ENCODE assay signal across 23 cellular contexts in the genomic region with DNA sequence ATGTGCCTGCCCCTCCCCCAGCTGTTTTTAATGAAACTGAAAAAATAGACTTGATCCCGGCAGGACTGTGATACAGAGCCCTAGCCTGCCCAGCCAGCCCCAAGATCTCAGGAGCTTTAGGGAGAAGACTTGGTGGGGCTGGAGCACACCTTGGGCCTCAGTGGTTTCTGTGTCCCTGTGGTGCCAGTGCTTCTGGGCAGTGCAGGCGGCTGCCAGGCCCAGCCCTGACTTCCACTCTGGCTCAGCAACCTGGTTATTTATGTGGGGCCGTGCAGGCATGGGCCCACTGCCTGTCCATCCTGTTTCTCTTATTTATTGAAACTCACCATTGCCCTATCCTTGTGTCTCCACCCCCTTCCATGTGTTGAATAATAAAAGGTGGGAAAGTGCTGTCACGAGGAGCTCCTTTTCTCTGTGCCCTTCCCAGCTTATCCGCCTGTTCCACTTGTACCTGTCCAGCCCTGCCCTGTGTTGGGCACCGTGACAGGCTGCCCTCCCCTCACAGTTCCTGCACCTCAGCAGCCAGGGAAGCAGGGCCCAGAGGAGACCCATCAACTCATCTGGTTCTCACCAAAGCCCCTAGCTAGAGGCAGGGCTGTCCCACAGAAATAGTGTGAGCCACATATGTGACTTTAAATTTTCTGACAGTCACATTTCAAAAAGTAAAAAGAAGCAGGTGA. TPM values are rescaled to one million over a fixed set of nuclear protein-coding genes. Genes with fewer than 3 reads are reported as not detected.
A peak's percentile ranks its signal among the peaks of the same experiment; 100 is the strongest.
DNase-seq lines count a peak whose midpoint lies in the region; ATAC-seq, FAIRE-seq and TF ChIP-seq lines count a peak whose summit lies in the region.
"Had no signal": no experiment of that assay in that cellular context is flagged by ENCODE, and none has a peak within 500 bp of the region (broad histone marks: within the 10 kb centered on the region; RNA-seq: fewer than 3 reads in every experiment).

No MANE protein-coding gene starts in this region.

- CTCF ChIA-PET in HepG2 (lab: Yijun Ruan, JAX; ENCODE audit: low intra/inter-chr PET ratio, low total read pairs) = no interaction called here

- in situ Hi-C loops in HepG2 (cut with HindIII; ENCODE audit: extremely low pct_ligation_motif_present, low pct_unique_long_range_greater_than_20kb) = no loop called here

- H3K36me3 ChIP-seq in heart right ventricle = peaks cover 0 to 77% (median 0%) of the 10 kb centered on the region in 9 donors
- H3K36me3 ChIP-seq in HepG2 (replicated peaks in 1 of 2; ENCODE audit: control insufficient read depth in 1 of 2, insufficient read depth in 2 of 2, low read length in 2 of 2) = peaks cover 9 to 12% of the 10 kb centered on the region in 2 experiments
- H3K36me3 ChIP-seq: gastroesophageal sphincter, pancreas, sigmoid colon had no signal

- H3K27me3 ChIP-seq in heart right ventricle (no peaks in the 10 kb centered on the region), HepG2 (ENCODE audit: control insufficient read depth in 1 of 2, insufficient read depth in 2 of 2, low read length in 2 of 2) (no peaks in the 10 kb centered on the region)
- H3K27me3 ChIP-seq: gastroesophageal sphincter, pancreas, sigmoid colon had no signal

- H3K9me3 ChIP-seq in heart right ventricle (no peaks in the 10 kb centered on the region), T-helper 17 cell (ENCODE audit: control insufficient read depth, low read length, poor library complexity, severe bottlenecking) (no peaks in the 10 kb centered on the region), HepG2 (ENCODE audit: low read length) (no peaks in the 10 kb centered on the region)
- H3K9me3 ChIP-seq: gastroesophageal sphincter, HAP-1, pancreas, sigmoid colon, SK-N-SH had no signal

- H3K36me3 Mint-ChIP-seq in T-helper 17 cell (ENCODE audit: low read depth) = no peaks in the 10 kb centered on the region
- H3K36me3 Mint-ChIP-seq in stimulated activated naive B cell treated with anti-CD40 and anti-IgM and Interleukin-4, amounts not matched to agents 10 μg/mL and 1 μg/mL and 100 μg/mL, for 72 hours = peaks cover 53 to 68% of the 10 kb centered on the region in 2 donors

- H3K4me1 ChIP-seq in heart right ventricle (peaks cover 4 to 51% (median 16%) of the 10 kb centered on the region in 9 donors), HepG2 (ENCODE audit: insufficient read depth, low read length) (no peaks in the 10 kb centered on the region)
- H3K4me1 ChIP-seq: HAP-1, pancreas, sigmoid colon had no signal

- FAIRE-seq in HepG2 (lab: Jason Lieb, UNC) = no peak
- FAIRE-seq: keratinocyte, pancreas had no signal

- WGBS in heart right ventricle, 2 donors = 84 to 91% methylated on average over 6 of the region's 6 CpGs
- 87% methylated on average over 5 of the region's 6 CpGs for WGBS in HepG2 (ENCODE audit: low lambda C conversion rate)

- POLR2A ChIA-PET in HepG2 (lab: Yijun Ruan, JAX) = no interaction called here

- TF ChIP-seq EP300 in HepG2 (IDR thresholded peaks at IDR 0.05; ENCODE audit: low read depth in 2 of 2, low read length in 2 of 2) = no peak
- no peak for TF ChIP-seq EP300 in HepG2 (CRISPR knock-in tag; IDR thresholded peaks at IDR 0.05; ENCODE audit: borderline replicate concordance)

- no TSS peak for BruUV-seq in HepG2 (replicated peaks; lab: Mats Ljungman, UMichigan)

- TF ChIP-seq RAD21 in HepG2 (CRISPR knock-in tag; IDR thresholded peaks at IDR 0.05) = no peak

- H3K4me3 Mint-ChIP-seq in T-helper 17 cell = peak overlapping the region; percentile 50
- no peak overlapping the region for H3K4me3 Mint-ChIP-seq in stimulated activated naive B cell treated with anti-CD40 and anti-IgM and Interleukin-4, amounts not matched to agents 10 μg/mL and 1 μg/mL and 100 μg/mL, for 72 hours
- H3K4me3 Mint-ChIP-seq: activated B cell treated with CpG ODN at 0.5 μM for 24 hours; CD8-positive, alpha-beta T cell had no signal

- H3K9ac ChIP-seq in HepG2 (ENCODE audit: insufficient read depth, low read depth, low read length) = no peak overlapping the region
- H3K9ac ChIP-seq: SK-N-SH had no signal

- TF ChIP-seq CTCF in heart right ventricle (IDR thresholded peaks at IDR 0.05) (no peak), HepG2 (CRISPR knock-in tag; IDR thresholded peaks at IDR 0.05) (no peak)

- ATAC-seq in left ventricle myocardium superior = no peak
- ATAC-seq in heart right ventricle = no peak
- no peak for ATAC-seq in T-helper 17 cell
- no peak for ATAC-seq in HepG2
- ATAC-seq in stimulated activated naive B cell treated with anti-CD40 and anti-IgM and Interleukin-4, amounts not matched to agents 10 μg/mL and 1 μg/mL and 100 μg/mL, for 72 hours (replicated peaks) = no peak
- ATAC-seq in HG03460 (IDR thresholded peaks at IDR 0.05; ENCODE audit: unreplicated experiment) = no peak
- ATAC-seq: CD8-positive, alpha-beta T cell; esophagus mucosa; gastroesophageal sphincter; pancreas had no signal

- no peak overlapping the region for H3K4me3 ChIP-seq in heart right ventricle
- no peak overlapping the region for H3K4me3 ChIP-seq in HepG2 (replicated peaks in 1 of 3; ENCODE audit: insufficient read depth in 1 of 3, low read depth in 2 of 3, low read length in 3 of 3)
- H3K4me3 ChIP-seq: gastroesophageal sphincter, HAP-1, pancreas, sigmoid colon had no signal

- H2AFZ ChIP-seq in HepG2 (ENCODE audit: low read length) = no peak overlapping the region

- no peak overlapping the region for H3K4me2 ChIP-seq in HepG2 (ENCODE audit: low read depth, low read length)
- H3K4me2 ChIP-seq: SK-N-SH had no signal

- H3K27ac Mint-ChIP-seq in T-helper 17 cell = peak overlapping the region; percentile 89
- H3K27ac Mint-ChIP-seq in stimulated activated naive B cell treated with anti-CD40 and anti-IgM and Interleukin-4, amounts not matched to agents 10 μg/mL and 1 μg/mL and 100 μg/mL, for 72 hours = peak overlapping the region; percentile 73
- H3K27ac Mint-ChIP-seq: activated B cell treated with CpG ODN at 0.5 μM for 24 hours; CD8-positive, alpha-beta T cell had no signal

- H3K27me3 Mint-ChIP-seq in T-helper 17 cell = no peaks in the 10 kb centered on the region
- H3K27me3 Mint-ChIP-seq in stimulated activated naive B cell treated with anti-CD40 and anti-IgM and Interleukin-4, amounts not matched to agents 10 μg/mL and 1 μg/mL and 100 μg/mL, for 72 hours = no peaks in the 10 kb centered on the region
- H3K27me3 Mint-ChIP-seq: activated B cell treated with CpG ODN at 0.5 μM for 24 hours had no signal

- no peaks in the 10 kb centered on the region for H4K20me1 ChIP-seq in HepG2 (ENCODE audit: insufficient read depth, low read length)

- H3K4me1 Mint-ChIP-seq in T-helper 17 cell = peaks cover 11% of the 10 kb centered on the region
- H3K4me1 Mint-ChIP-seq in stimulated activated naive B cell treated with anti-CD40 and anti-IgM and Interleukin-4, amounts not matched to agents 10 μg/mL and 1 μg/mL and 100 μg/mL, for 72 hours = peaks cover 32 to 54% of the 10 kb centered on the region in 2 donors

- TF ChIP-seq POLR2A in HepG2 (IDR thresholded peaks at IDR 0.05; ENCODE audit: insufficient read depth in 1 of 2, low read depth in 2 of 2, low read length in 2 of 2) = no peak

- H3K79me2 ChIP-seq in HepG2 (ENCODE audit: insufficient read depth, low read length) = no peaks in the 10 kb centered on the region

- DNase-seq in left ventricle myocardium superior = peak; percentile 28
- DNase-seq in heart right ventricle = no peak
- DNase-seq in T-helper 17 cell = no peak
- DNase-seq in HepG2 (ENCODE audit: low spot score) = no peak
- DNase-seq in stimulated activated naive B cell treated with anti-CD40 and anti-IgM and Interleukin-4, amounts not matched to agents 10 μg/mL and 1 μg/mL and 100 μg/mL, for 72 hours = no peak
- DNase-seq in pons (ENCODE audit: low spot score) = no peak
- DNase-seq in NCI-H1417 (lab: John Stamatoyannopoulos, UW) = no peak
- DNase-seq: activated B cell treated with CpG ODN at 0.5 μM for 24 hours; activated CD4-positive, alpha-beta T cell treated with anti-CD3 and anti-CD28 coated beads, Interleukin-2, amount 50 U/mL, for 48 hours; activated naive CD4-positive, alpha-beta T cell treated with anti-CD3 and anti-CD28 coated beads, Interleukin-2, amount 50 U/mL, for 16 hours; CD8-positive, alpha-beta T cell; DMS153; effector CD8-positive, alpha-beta T cell; NCI-H510A treated with DMSO at 0.1 percent for 48 hours; SK-N-SH; T-helper 9 cell had no signal

- H3K27ac ChIP-seq in heart right ventricle (no peak overlapping the region), HepG2 (ENCODE audit: extremely low read length, insufficient read depth, low read length) (no peak overlapping the region)
- H3K27ac ChIP-seq: gastroesophageal sphincter, pancreas, sigmoid colon had no signal

- no peaks in the 10 kb centered on the region for H3K9me3 Mint-ChIP-seq in stimulated activated naive B cell treated with anti-CD40 and anti-IgM and Interleukin-4, amounts not matched to agents 10 μg/mL and 1 μg/mL and 100 μg/mL, for 72 hours
- H3K9me3 Mint-ChIP-seq: activated B cell treated with CpG ODN at 0.5 μM for 24 hours; CD8-positive, alpha-beta T cell had no signal

- intact Hi-C loops in left ventricle myocardium superior (cut with micrococcal nuclease) = no loop called here
- intact Hi-C loops in heart right ventricle (cut with DNase I) = loop anchor here in 3 of 10 donors (5.0 to 10.0 kb wide), 4 partner anchors 89 to 266 kb away; partner anchors contain the start of gene ARHGEF17 (in 2 of the 3)
- intact Hi-C loops in HepG2 (cut with micrococcal nuclease; ENCODE audit: unreplicated experiment) = no loop called here

RNA-seq across cellular contexts. Expression of gene RELT, which starts 20.2 kb away (rescaled TPM):
- 1.8 TPM for total RNA-seq in left ventricle myocardium superior
- total RNA-seq in heart right ventricle = 1 to 10 TPM; 1.0 to 9.2 (median 2.7) TPM
- polyA plus RNA-seq in heart right ventricle = 1 to 10 TPM; 2.0 to 5.6 TPM
- total RNA-seq in T-helper 17 cell = 100 to 1,000 TPM; 139 to 169 TPM
- 1.6 and 4.7 TPM in 2 replicates for total RNA-seq in HepG2 (2016; rRNA removed; fragmentation: Illumina TruSeq; extraction: Trizol)
- total RNA-seq in HepG2 (2016; cell fraction: cytosol; rRNA removed; fragmentation: Illumina TruSeq; extraction: Trizol; ENCODE audit: low read depth) = 2.8 and 3.4 TPM in 2 replicates
- total RNA-seq in HepG2 (2016; cell fraction: insoluble cytoplasmic fraction; rRNA removed; fragmentation: Illumina TruSeq; extraction: Trizol) = 1.8 and 4.7 TPM in 2 replicates
- 4.0 and 4.2 TPM in 2 replicates for total RNA-seq in HepG2 (2016; cell fraction: membrane; rRNA removed; fragmentation: Illumina TruSeq; extraction: Trizol)
- total RNA-seq in HepG2 (2016; cell fraction: nucleus; rRNA removed; fragmentation: Illumina TruSeq; extraction: Trizol) = 5.4 TPM in 2 replicates
- polyA plus RNA-seq in HepG2 (2011; rRNA removed) = 2.5 and 3.5 TPM in 2 replicates
- 2.1 and 3.1 TPM in 2 replicates for polyA plus RNA-seq in HepG2 (2011; cell fraction: cytosol; rRNA removed)
- polyA plus RNA-seq in HepG2 (2011; cell fraction: nucleus; rRNA removed) = 12.5 and 18.1 TPM in 2 replicates
- polyA plus RNA-seq in HepG2 (2012) = 1.0 and 2.7 TPM in 2 replicates
- polyA plus RNA-seq in HepG2 (2016; cell fraction: cytosol; fragmentation: Illumina TruSeq; extraction: Trizol; ENCODE audit: low read depth) = 0.36 and 0.55 TPM in 2 replicates
- 1.4 TPM in 2 replicates for polyA plus RNA-seq in HepG2 (2016; cell fraction: insoluble cytoplasmic fraction; fragmentation: Illumina TruSeq; extraction: Trizol; ENCODE audit: low read depth)
- 0.68 and 0.80 TPM in 2 replicates for polyA plus RNA-seq in HepG2 (2016; cell fraction: membrane; fragmentation: Illumina TruSeq; extraction: Trizol; ENCODE audit: low read depth)
- 14.8 and 15.4 TPM in 2 replicates for polyA plus RNA-seq in HepG2 (2016; cell fraction: nucleus; fragmentation: Illumina TruSeq; extraction: Trizol; ENCODE audit: insufficient read depth, low read depth)
- 7.0 and 19.1 TPM in 2 replicates for polyA minus RNA-seq in HepG2 (2011; rRNA and poly(A)+ RNA removed; ENCODE audit: low replicate concordance)
- 1.7 and 2.0 TPM in 2 replicates for polyA minus RNA-seq in HepG2 (2011; cell fraction: cytosol; rRNA and poly(A)+ RNA removed)
- 5.2 and 7.6 TPM in 2 replicates for polyA minus RNA-seq in HepG2 (2011; cell fraction: nucleus; rRNA and poly(A)+ RNA removed)

Comparison
In these comparisons a context has a peak if more than half of its experiments do, and no peak if none do; other contexts are left out.
1. RNA of gene RELT, which starts 20.2 kb away (total RNA-seq): 139 to 169 TPM in T-helper 17 cell; 1.6 to 5.4 TPM in HepG2, 1.0 to 9.2 TPM in heart right ventricle and 1.8 TPM in left ventricle myocardium superior (single experiment); every median in the first group is over 10 times any median in the second.